In the genomic region with DNA sequence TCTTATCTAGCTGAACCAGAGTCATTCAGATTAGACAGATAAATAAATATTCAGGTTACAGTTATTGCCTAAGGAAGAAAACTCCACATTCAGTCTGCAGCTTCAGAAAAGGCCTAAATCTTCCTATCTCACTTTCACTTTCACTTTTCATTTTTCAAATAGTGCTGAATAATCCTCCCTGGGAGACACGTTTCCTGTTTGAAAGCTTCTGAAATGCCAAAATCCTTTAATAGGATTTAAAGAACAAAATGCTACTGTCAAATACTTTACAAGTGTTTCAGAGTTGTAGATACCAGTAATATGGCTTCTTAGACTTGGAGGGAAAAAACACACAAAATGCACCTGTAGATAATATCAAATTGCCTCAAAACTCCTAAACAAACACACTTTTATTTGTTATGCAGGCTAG, we compare ENCODE assay signal across 1 cellular context.
TF ChIP-seq lines count a peak whose summit lies in the region.

No MANE protein-coding gene starts in this region.

TF ChIP-seq in HCT116, 20 proteins besides CTCF, POLR2A, EP300 and RAD21 (continued from another document):
- TF ChIP-seq CEBPB (IDR thresholded peaks at IDR 0.05; ENCODE audit: low read depth), result no peak
- TF ChIP-seq, protein P1, sequence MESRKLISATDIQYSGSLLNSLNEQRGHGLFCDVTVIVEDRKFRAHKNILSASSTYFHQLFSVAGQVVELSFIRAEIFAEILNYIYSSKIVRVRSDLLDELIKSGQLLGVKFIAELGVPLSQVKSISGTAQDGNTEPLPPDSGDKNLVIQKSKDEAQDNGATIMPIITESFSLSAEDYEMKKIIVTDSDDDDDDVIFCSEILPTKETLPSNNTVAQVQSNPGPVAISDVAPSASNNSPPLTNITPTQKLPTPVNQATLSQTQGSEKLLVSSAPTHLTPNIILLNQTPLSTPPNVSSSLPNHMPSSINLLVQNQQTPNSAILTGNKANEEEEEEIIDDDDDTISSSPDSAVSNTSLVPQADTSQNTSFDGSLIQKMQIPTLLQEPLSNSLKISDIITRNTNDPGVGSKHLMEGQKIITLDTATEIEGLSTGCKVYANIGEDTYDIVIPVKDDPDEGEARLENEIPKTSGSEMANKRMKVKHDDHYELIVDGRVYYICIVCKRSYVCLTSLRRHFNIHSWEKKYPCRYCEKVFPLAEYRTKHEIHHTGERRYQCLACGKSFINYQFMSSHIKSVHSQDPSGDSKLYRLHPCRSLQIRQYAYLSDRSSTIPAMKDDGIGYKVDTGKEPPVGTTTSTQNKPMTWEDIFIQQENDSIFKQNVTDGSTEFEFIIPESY (IDR thresholded peaks at IDR 0.05; ENCODE audit: extremely low read depth, insufficient replicate concordance, low read length), result no peak
- TF ChIP-seq CBX3 (IDR thresholded peaks at IDR 0.05; ENCODE audit: low read depth), result no peak
- no peak for TF ChIP-seq ZNF274 (IDR thresholded peaks at IDR 0.05; ENCODE audit: low read depth, low read length)
- TF ChIP-seq JUND (IDR thresholded peaks at IDR 0.05), result no peak
- TF ChIP-seq FOSL1 (IDR thresholded peaks at IDR 0.05; ENCODE audit: low read depth), result no peak
- no peak for TF ChIP-seq SP1 (IDR thresholded peaks at IDR 0.05; ENCODE audit: low read depth)
- no peak for TF ChIP-seq POLR2AphosphoS5 (IDR thresholded peaks at IDR 0.05; ENCODE audit: low read depth, low read length)
- TF ChIP-seq ZFX (IDR thresholded peaks at IDR 0.05), result no peak
- TF ChIP-seq SIN3A (IDR thresholded peaks at IDR 0.05; ENCODE audit: low read depth), result no peak
